ENCODE assay signal across 1 cellular context in the genomic region with DNA sequence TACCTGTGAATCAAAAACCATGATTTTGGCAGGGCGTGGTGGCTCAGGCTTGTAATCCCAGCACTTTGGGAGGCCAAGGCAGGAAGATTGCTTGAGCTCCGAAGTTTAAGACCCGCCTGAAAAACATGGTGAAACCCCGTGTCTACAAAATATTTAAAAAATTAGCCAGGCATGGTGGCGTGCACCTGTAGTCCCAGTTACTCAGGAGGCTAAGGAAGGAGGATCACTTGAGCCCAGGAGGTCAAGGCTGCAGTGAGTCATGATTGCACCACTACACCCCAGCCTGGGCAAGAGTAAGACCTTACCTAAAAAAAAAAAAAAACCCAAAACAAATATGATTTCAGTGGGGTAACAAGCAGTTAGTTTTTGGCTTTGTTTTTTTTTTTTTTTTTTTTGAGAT. TPM values are rescaled to one million over a fixed set of nuclear protein-coding genes. Genes with fewer than 3 reads are reported as not detected.
"Had no signal": no experiment of that assay in that cellular context is flagged by ENCODE, and none has a peak within 500 bp of the region (broad histone marks: within the 10 kb centered on the region; RNA-seq: fewer than 3 reads in every experiment).

No MANE protein-coding gene starts in this region.

RNA-seq across cellular contexts. Expression of a gene that starts 54.7 kb away (rescaled TPM):
- polyA plus RNA-seq: SK-N-SH had no signal
